ENCODE assay signal across 1 cellular context in the genomic region with DNA sequence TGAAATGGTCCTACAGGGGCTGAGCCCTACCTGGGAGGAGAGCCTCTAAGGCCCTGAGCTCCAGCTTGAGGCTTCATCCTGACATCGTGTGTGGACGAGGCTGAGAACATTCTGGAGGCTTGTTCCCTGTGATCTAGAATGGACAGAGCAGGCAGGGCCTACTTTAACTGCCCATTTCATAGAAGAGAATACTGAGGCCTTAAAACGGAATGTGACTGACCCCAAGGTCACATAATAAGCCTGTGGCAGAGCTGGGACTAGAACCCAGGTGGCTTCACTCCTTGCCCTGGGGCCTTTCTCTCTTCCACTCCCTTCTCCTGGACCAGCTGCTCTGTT.
TF ChIP-seq lines count a peak whose summit lies in the region.

No MANE protein-coding gene starts in this region.

TF ChIP-seq in HepG2, 621 proteins besides CTCF, POLR2A, EP300 and RAD21:
- TF ChIP-seq ZNF660 (CRISPR knock-in tag; IDR thresholded peaks at IDR 0.05; ENCODE audit: borderline replicate concordance, low read depth): no peak
- TF ChIP-seq SRSF9 (IDR thresholded peaks at IDR 0.05; ENCODE audit: borderline replicate concordance, insufficient read depth, low read depth, low read length, poor library complexity, severe bottlenecking): no peak
- TF ChIP-seq ZNF629 (CRISPR knock-in tag; conservative IDR thresholded peaks at IDR 0.05): peak; percentile 71
- TF ChIP-seq CREBL2 (CRISPR knock-in tag; IDR thresholded peaks at IDR 0.05; ENCODE audit: borderline replicate concordance): no peak
- TF ChIP-seq ZFP90 (CRISPR knock-in tag; IDR thresholded peaks at IDR 0.05; ENCODE audit: borderline replicate concordance): no peak
